8 cellular contexts compared by ENCODE assay signal in the genomic region with DNA sequence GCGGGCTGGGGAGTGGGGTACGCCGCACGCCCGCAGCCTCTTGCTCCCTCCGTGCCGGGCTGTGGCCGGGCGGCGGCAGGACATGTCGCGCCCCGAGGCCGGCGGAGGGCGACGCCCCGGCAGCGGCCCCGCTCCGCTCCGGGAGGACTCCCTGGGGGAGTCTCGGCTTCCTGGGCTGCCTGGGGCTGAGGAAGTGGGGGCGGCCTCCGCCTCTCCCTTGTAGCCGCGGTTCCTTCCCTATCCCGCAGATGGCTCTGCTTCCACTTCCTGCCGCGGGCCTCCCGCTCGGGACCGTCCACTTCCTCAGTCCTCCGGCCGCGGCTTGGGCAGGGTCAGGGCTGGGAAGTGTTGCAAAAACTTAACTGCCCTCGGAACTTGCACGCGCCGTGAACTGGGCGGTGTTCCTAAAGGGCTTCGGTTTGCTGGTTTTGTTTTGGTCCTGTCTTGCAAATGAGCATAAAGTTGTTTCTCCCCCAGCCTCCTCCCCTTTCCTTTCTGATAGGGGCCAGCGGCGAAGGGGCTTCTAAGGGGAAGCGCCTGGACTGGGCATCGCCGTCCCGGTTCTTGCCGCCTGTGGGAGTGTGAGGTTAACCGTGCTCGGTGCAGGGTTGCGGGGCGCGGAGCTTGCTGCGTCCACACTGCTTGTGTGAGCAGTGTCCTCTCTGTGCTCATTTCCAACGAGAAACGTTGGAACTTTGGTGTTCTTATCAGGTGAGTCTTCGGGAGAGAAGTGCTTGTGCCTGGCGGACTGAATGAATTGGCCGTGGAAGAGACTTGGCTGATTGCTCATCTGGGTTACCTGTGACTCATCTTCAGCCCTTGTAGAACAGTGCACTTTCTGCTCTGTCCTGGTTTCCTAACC. TPM values are rescaled to one million over a fixed set of nuclear protein-coding genes. Genes with fewer than 3 reads are reported as not detected.
DNase-seq lines count a peak whose midpoint lies in the region; ATAC-seq and TF ChIP-seq lines count a peak whose summit lies in the region.

No MANE protein-coding gene starts in this region.

- intact Hi-C loops in upper lobe of right lung (cut with DNase I) = no loop called here

- H3K9me3 ChIP-seq in OCI-LY3 (ENCODE audit: insufficient read depth, low read length) (no peaks in the 10 kb centered on the region), upper lobe of right lung (no peaks in the 10 kb centered on the region)

- peak overlapping the region; percentile 93 for H3K4me3 Mint-ChIP-seq in activated naive CD4-positive, alpha-beta T cell treated with anti-CD3 and anti-CD28 coated beads, Interleukin-2, amount 10 ng/mL, durations not matched to agents 7 days and 5 days
- H3K4me3 Mint-ChIP-seq in natural killer cell treated with Interleukin-12 subunit alpha and Interleukin-12 subunit beta and Interleukin-15 and Interleukin-18, amount 100 ng/mL, for 72 hours = peak overlapping the region; percentile 99

- H3K36me3 ChIP-seq in OCI-LY3 (replicated peaks; ENCODE audit: low read depth, low read length) (no peaks in the 10 kb centered on the region), upper lobe of right lung (no peaks in the 10 kb centered on the region)

- ATAC-seq in GM19043 (IDR thresholded peaks at IDR 0.05; ENCODE audit: low read depth, unreplicated experiment) (peak; percentile 26), HG03139 (IDR thresholded peaks at IDR 0.05; ENCODE audit: unreplicated experiment) (peak; percentile 24), foreskin keratinocyte (peak; percentile 73), upper lobe of right lung (peak; percentile 84)
- ATAC-seq in natural killer cell treated with Interleukin-12 subunit alpha and Interleukin-12 subunit beta and Interleukin-15 and Interleukin-18, amount 100 ng/mL, for 72 hours = peak in 1 of 2 donors; percentile 52

- DNase-seq in Caki2 (ENCODE audit: low read depth) = peak; percentile 61
- peak; percentile 68 for DNase-seq in activated naive CD4-positive, alpha-beta T cell treated with anti-CD3 and anti-CD28 coated beads, Interleukin-2, amount 10 ng/mL, durations not matched to agents 7 days and 5 days
- DNase-seq in foreskin keratinocyte = peak; percentile 68 to 83
- DNase-seq in natural killer cell treated with Interleukin-12 subunit alpha and Interleukin-12 subunit beta and Interleukin-15 and Interleukin-18, amount 100 ng/mL, for 72 hours (ENCODE audit: low spot score) = peak; percentile 74
- peak; percentile 94 for DNase-seq in upper lobe of right lung

- peak overlapping the region; percentile 87 for H3K27ac Mint-ChIP-seq in activated naive CD4-positive, alpha-beta T cell treated with anti-CD3 and anti-CD28 coated beads, Interleukin-2, amount 10 ng/mL, durations not matched to agents 7 days and 5 days
- peak overlapping the region; percentile 72 to 76 for H3K27ac Mint-ChIP-seq in natural killer cell treated with Interleukin-12 subunit alpha and Interleukin-12 subunit beta and Interleukin-15 and Interleukin-18, amount 100 ng/mL, for 72 hours

- peaks cover 49% of the 10 kb centered on the region for H3K27me3 ChIP-seq in OCI-LY3 (ENCODE audit: low read depth, low read length)
- H3K27me3 ChIP-seq in foreskin keratinocyte = no peaks in the 10 kb centered on the region
- H3K27me3 ChIP-seq in upper lobe of right lung = no peaks in the 10 kb centered on the region

- H2AFZ ChIP-seq in OCI-LY3 (ENCODE audit: low read depth, low read length) = peak overlapping the region; percentile 48

- H3K27me3 Mint-ChIP-seq in activated naive CD4-positive, alpha-beta T cell treated with anti-CD3 and anti-CD28 coated beads, Interleukin-2, amount 10 ng/mL, durations not matched to agents 7 days and 5 days = peaks cover 24% of the 10 kb centered on the region
- H3K27me3 Mint-ChIP-seq in natural killer cell treated with Interleukin-12 subunit alpha and Interleukin-12 subunit beta and Interleukin-15 and Interleukin-18, amount 100 ng/mL, for 72 hours = peaks cover 9 to 15% of the 10 kb centered on the region in 2 donors

- H3K9me3 Mint-ChIP-seq in activated naive CD4-positive, alpha-beta T cell treated with anti-CD3 and anti-CD28 coated beads, Interleukin-2, amount 10 ng/mL, durations not matched to agents 7 days and 5 days = peaks cover 12% of the 10 kb centered on the region
- peaks cover under 1% of the 10 kb centered on the region for H3K9me3 Mint-ChIP-seq in natural killer cell treated with Interleukin-12 subunit alpha and Interleukin-12 subunit beta and Interleukin-15 and Interleukin-18, amount 100 ng/mL, for 72 hours

- no peaks in the 10 kb centered on the region for H3K79me2 ChIP-seq in OCI-LY3 (ENCODE audit: low read length)

- H3K4me2 ChIP-seq in OCI-LY3 (ENCODE audit: low read length) = peak overlapping the region; percentile 91

- TF ChIP-seq CTCF in OCI-LY3 (IDR thresholded peaks at IDR 0.05; ENCODE audit: low read depth, low read length) (peak; percentile 37), foreskin keratinocyte (conservative IDR thresholded peaks at IDR 0.05) (peak; percentile 61), upper lobe of right lung (IDR thresholded peaks at IDR 0.05) (peak; percentile 51)

- H3K4me1 Mint-ChIP-seq in activated naive CD4-positive, alpha-beta T cell treated with anti-CD3 and anti-CD28 coated beads, Interleukin-2, amount 10 ng/mL, durations not matched to agents 7 days and 5 days = peaks cover 75% of the 10 kb centered on the region
- peaks cover 51 to 62% of the 10 kb centered on the region in 2 donors for H3K4me1 Mint-ChIP-seq in natural killer cell treated with Interleukin-12 subunit alpha and Interleukin-12 subunit beta and Interleukin-15 and Interleukin-18, amount 100 ng/mL, for 72 hours (ENCODE audit: low read depth in 2 of 2)

- peaks cover 37% of the 10 kb centered on the region for H3K36me3 Mint-ChIP-seq in activated naive CD4-positive, alpha-beta T cell treated with anti-CD3 and anti-CD28 coated beads, Interleukin-2, amount 10 ng/mL, durations not matched to agents 7 days and 5 days
- H3K36me3 Mint-ChIP-seq in natural killer cell treated with Interleukin-12 subunit alpha and Interleukin-12 subunit beta and Interleukin-15 and Interleukin-18, amount 100 ng/mL, for 72 hours = peaks cover 2% of the 10 kb centered on the region

- H3K27ac ChIP-seq in OCI-LY3 (ENCODE audit: low read length) (no peak overlapping the region), foreskin keratinocyte (peak overlapping the region; percentile 52), upper lobe of right lung (peak overlapping the region; percentile 91)

- CTCF ChIA-PET in activated naive CD4-positive, alpha-beta T cell treated with anti-CD3 and anti-CD28 coated beads, Interleukin-2, amount 10 ng/mL, durations not matched to agents 7 days and 5 days (lab: Charles Lee) = interaction anchor here (0.5 to 1.4 kb wide), 4 partner anchors 23 to 77 kb away, joined by 3 to 5 read pairs (median 4); no protein-coding TSS in a partner anchor

- peak overlapping the region; percentile 65 for H3K9ac ChIP-seq in OCI-LY3 (ENCODE audit: low read length)

- in situ Hi-C loops in Caki2 (cut with HindIII; ENCODE audit: low pct_unique_long_range_greater_than_20kb, low sequenced_read_pairs) = no loop called here

- peak overlapping the region; percentile 81 for H3K4me3 ChIP-seq in OCI-LY3 (ENCODE audit: low read length)
- H3K4me3 ChIP-seq in upper lobe of right lung = peak overlapping the region; percentile 79

- peaks cover 10% of the 10 kb centered on the region for H3K4me1 ChIP-seq in OCI-LY3 (ENCODE audit: low read length)
- peaks cover 7% of the 10 kb centered on the region for H3K4me1 ChIP-seq in foreskin keratinocyte
- H3K4me1 ChIP-seq in upper lobe of right lung = peaks cover 46% of the 10 kb centered on the region

- no peaks in the 10 kb centered on the region for H4K20me1 ChIP-seq in OCI-LY3 (ENCODE audit: insufficient read depth, low read length)

RNA-seq across cellular contexts. Expression of gene RALB, which starts 0.6 kb away (rescaled TPM):
- 92.7 and 116 TPM in 2 replicates for total RNA-seq in Caki2 (2014; rRNA removed; shearing (Covaris generic); ENCODE audit: low replicate concordance)
- total RNA-seq in foreskin keratinocyte (49.4 and 57.4 TPM in 2 replicates), upper lobe of right lung (65.9 TPM)
- polyA plus RNA-seq in foreskin keratinocyte = 44.7 and 47.8 TPM in 2 replicates
- 10 to 100 TPM; 40.1 to 43.2 TPM for total RNA-seq in natural killer cell treated with Interleukin-12 subunit alpha and Interleukin-12 subunit beta and Interleukin-15 and Interleukin-18, amount 100 ng/mL, for 72 hours

RNA-seq across cellular contexts. Expression of gene TMEM185B, which starts 30.1 kb away (rescaled TPM):
- 36.1 and 38.3 TPM in 2 replicates for total RNA-seq in Caki2 (2014; rRNA removed; shearing (Covaris generic); ENCODE audit: low replicate concordance)
- 18.3 and 18.6 TPM in 2 replicates for total RNA-seq in foreskin keratinocyte
- 10.7 and 11.4 TPM in 2 replicates for polyA plus RNA-seq in foreskin keratinocyte
- 10 to 100 TPM; 27.9 to 33.0 TPM for total RNA-seq in natural killer cell treated with Interleukin-12 subunit alpha and Interleukin-12 subunit beta and Interleukin-15 and Interleukin-18, amount 100 ng/mL, for 72 hours
- 26.6 TPM for total RNA-seq in upper lobe of right lung
